ENCODE assay signal across 8 cellular contexts in the genomic region with DNA sequence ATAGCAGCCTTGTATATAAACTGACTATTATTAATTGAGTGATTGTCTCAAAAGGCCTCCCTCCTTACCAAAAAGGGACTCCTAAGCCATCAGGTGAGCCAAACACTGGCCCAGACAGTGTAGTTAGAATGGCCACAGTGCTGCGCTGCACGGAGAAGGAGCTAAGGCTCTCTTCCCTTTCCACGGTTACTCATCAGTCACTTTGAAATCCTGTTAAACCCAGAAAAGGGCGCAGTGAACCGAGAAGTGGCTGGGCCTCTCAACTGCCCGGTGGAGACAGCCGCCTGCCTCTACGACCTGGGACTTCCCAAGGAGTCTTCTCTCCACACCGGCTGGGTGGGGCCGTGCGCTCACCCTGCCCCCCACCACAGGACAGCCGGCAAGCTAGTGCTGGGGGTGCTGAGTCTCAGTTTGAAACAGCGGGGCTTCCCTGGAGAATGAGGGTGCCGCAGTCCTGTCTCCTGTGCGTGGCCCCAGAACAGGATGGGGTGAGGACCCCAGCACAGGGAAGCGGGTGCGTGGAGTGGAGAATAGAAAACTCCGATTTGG. TPM values are rescaled to one million over a fixed set of nuclear protein-coding genes. Genes with fewer than 3 reads are reported as not detected.
A peak's percentile ranks its signal among the peaks of the same experiment; 100 is the strongest.
DNase-seq lines count a peak whose midpoint lies in the region; ATAC-seq and TF ChIP-seq lines count a peak whose summit lies in the region.

No MANE protein-coding gene starts in this region.

- DNase-seq in Right ventricle myocardium superior = peak; percentile 61
- no peak for DNase-seq in Right ventricle myocardium inferior (ENCODE audit: missing footprints)
- peak in 2 of 3 donors; percentile 28 to 52 for DNase-seq in T-helper 17 cell
- peak; percentile 34 for DNase-seq in effector CD4-positive, alpha-beta T cell
- DNase-seq in middle frontal gyrus (ENCODE audit: extremely low spot score, low spot score) = peak; percentile 5
- DNase-seq in thoracic aorta (ENCODE audit: low spot score) = no peak

- H3K27me3 Mint-ChIP-seq in T-helper 17 cell = no peaks in the 10 kb centered on the region

- peaks cover 44% of the 10 kb centered on the region for H3K4me1 Mint-ChIP-seq in T-helper 17 cell

- ATAC-seq in Right ventricle myocardium superior (ENCODE audit: poor library complexity) = peak; percentile 3
- no peak for ATAC-seq in Right ventricle myocardium inferior
- ATAC-seq in HG03571 (IDR thresholded peaks at IDR 0.05; ENCODE audit: unreplicated experiment) = peak; percentile 15
- no peak for ATAC-seq in T-helper 17 cell
- no peak for ATAC-seq in thoracic aorta (ENCODE audit: insufficient number of reproducible peaks, low FRiP score, low read depth)
- ATAC-seq in HG03095 (IDR thresholded peaks at IDR 0.05; ENCODE audit: unreplicated experiment) = no peak

- peak overlapping the region; percentile 89 for H3K4me3 ChIP-seq in thoracic aorta

- intact Hi-C loops in Right ventricle myocardium superior (cut with DNase I) = loop anchor here (5.0 kb wide), 3 partner anchors 64 to 81 kb away; no protein-coding TSS in a partner anchor
- intact Hi-C loops in Right ventricle myocardium inferior (cut with DNase I) = loop anchor here (2.0 kb wide), 3 partner anchors 16 to 80 kb away; no protein-coding TSS in a partner anchor

- no peak for TF ChIP-seq CTCF in thoracic aorta (IDR thresholded peaks at IDR 0.05)

- peak overlapping the region; percentile 96 for H3K4me3 Mint-ChIP-seq in T-helper 17 cell

- H3K27ac Mint-ChIP-seq in T-helper 17 cell = peak overlapping the region; percentile 100

- H3K9me3 ChIP-seq in T-helper 17 cell (ENCODE audit: control insufficient read depth, low read length, poor library complexity, severe bottlenecking) = no peaks in the 10 kb centered on the region
- no peaks in the 10 kb centered on the region for H3K9me3 ChIP-seq in thoracic aorta

- peaks cover 6% of the 10 kb centered on the region for H3K36me3 ChIP-seq in thoracic aorta

- peak overlapping the region; percentile 95 to 99 for H3K27ac ChIP-seq in thoracic aorta

- H3K36me3 Mint-ChIP-seq in T-helper 17 cell (ENCODE audit: low read depth) = peaks cover 9% of the 10 kb centered on the region

- H3K27me3 ChIP-seq in thoracic aorta (replicated peaks; ENCODE audit: insufficient read depth) = no peaks in the 10 kb centered on the region

- H3K4me1 ChIP-seq in thoracic aorta (ENCODE audit: control insufficient read depth in 1 of 2, low read depth in 2 of 2) = peaks cover 34 to 44% of the 10 kb centered on the region in 2 donors

RNA-seq across cellular contexts. Expression of a gene that starts 1.3 kb away (rescaled TPM):
- 138 TPM for total RNA-seq in Right ventricle myocardium superior
- total RNA-seq in Right ventricle myocardium inferior = 180 TPM
- total RNA-seq in T-helper 17 cell = 1,000 to 10,000 TPM; 1,038 to 1,220 TPM
- total RNA-seq in thoracic aorta = 1,000 to 10,000 TPM; 1,447 to 1,631 TPM

Comparison
In these comparisons a context has a peak if more than half of its experiments do, and no peak if none do; other contexts are left out.
1. ATAC-seq: peak in Right ventricle myocardium superior (single experiment) and HG03571 (single experiment); none in Right ventricle myocardium inferior (single experiment), T-helper 17 cell (single experiment), thoracic aorta (single experiment) and HG03095 (single experiment).
2. DNase-seq: peak in Right ventricle myocardium superior (single experiment), T-helper 17 cell (2 of 3), effector CD4-positive, alpha-beta T cell (single experiment) and middle frontal gyrus (single experiment); none in Right ventricle myocardium inferior (single experiment) and thoracic aorta (single experiment).